In the genomic region with DNA sequence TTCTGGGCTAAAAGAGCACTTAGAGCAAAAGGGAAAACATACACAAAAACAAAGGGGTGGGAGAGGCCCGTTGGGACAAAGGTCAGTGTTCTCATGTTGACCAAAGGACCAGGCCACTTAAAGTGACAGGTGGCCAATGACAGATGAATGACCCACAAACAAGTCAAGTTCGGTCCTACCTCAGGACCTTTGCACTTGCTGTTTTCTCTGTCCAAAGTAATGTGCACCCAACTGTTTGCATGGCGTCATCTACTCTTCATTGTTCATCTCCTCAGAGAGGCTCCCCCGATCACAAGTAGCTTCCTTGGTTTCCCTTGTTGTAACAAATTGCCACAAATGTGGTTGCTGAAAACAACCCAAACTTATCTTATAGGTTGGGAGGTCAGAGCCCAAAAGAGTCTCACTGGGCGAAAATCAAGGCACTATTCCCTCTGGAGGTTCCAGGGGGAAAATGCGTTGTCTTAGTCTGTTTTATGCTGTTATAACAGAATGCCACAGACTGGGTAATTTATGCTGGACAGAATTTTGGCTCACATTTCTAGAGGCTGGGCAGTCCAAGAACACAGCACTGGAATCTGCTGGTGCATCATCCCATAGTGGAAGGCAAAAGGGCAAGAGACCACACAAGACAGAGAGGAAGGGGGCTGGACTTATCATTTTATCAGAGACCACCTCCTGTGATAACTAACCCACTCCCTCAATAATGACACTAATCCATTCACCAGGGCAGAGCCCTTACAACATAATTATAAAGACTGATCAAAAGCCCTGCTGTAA, we compare ENCODE assay signal across 1 cellular context.
TF ChIP-seq lines count a peak whose summit lies in the region.

No MANE protein-coding gene starts in this region.

TF ChIP-seq in HepG2, 621 proteins besides CTCF, POLR2A, EP300 and RAD21 (continued from another document and continues in another):
- TF ChIP-seq ZBTB10 (CRISPR knock-in tag; IDR thresholded peaks at IDR 0.05; ENCODE audit: borderline replicate concordance) = no peak
- TF ChIP-seq CEBPG (CRISPR knock-in tag; IDR thresholded peaks at IDR 0.05) = peak; percentile 31; the same call in 1 of the 2 replicates
- no peak for TF ChIP-seq ZNF775 (CRISPR knock-in tag; IDR thresholded peaks at IDR 0.05; ENCODE audit: borderline replicate concordance)
- no peak; the same call in 1 of the 2 replicates for TF ChIP-seq JUN (CRISPR knock-in tag; IDR thresholded peaks at IDR 0.05)
- peak; percentile 79; the same call in 1 of the 2 replicates for TF ChIP-seq SIX4 (CRISPR knock-in tag; IDR thresholded peaks at IDR 0.05)
- TF ChIP-seq, protein P1, sequence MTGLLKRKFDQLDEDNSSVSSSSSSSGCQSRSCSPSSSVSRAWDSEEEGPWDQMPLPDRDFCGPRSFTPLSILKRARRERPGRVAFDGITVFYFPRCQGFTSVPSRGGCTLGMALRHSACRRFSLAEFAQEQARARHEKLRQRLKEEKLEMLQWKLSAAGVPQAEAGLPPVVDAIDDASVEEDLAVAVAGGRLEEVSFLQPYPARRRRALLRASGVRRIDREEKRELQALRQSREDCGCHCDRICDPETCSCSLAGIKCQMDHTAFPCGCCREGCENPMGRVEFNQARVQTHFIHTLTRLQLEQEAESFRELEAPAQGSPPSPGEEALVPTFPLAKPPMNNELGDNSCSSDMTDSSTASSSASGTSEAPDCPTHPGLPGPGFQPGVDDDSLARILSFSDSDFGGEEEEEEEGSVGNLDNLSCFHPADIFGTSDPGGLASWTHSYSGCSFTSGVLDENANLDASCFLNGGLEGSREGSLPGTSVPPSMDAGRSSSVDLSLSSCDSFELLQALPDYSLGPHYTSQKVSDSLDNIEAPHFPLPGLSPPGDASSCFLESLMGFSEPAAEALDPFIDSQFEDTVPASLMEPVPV (CRISPR knock-in tag; IDR thresholded peaks at IDR 0.05) = no peak
- no peak for TF ChIP-seq ZFP36L2 (CRISPR knock-in tag; IDR thresholded peaks at IDR 0.05)
- no peak for TF ChIP-seq ZBTB49 (CRISPR knock-in tag; IDR thresholded peaks at IDR 0.05; ENCODE audit: borderline replicate concordance)
- no peak for TF ChIP-seq ZNF75D (CRISPR knock-in tag; IDR thresholded peaks at IDR 0.05; ENCODE audit: borderline replicate concordance)
- TF ChIP-seq CBX1 (IDR thresholded peaks at IDR 0.05; ENCODE audit: low read depth) = no peak
- TF ChIP-seq SSRP1 (CRISPR knock-in tag; IDR thresholded peaks at IDR 0.05) = no peak
- TF ChIP-seq PRMT3 (CRISPR knock-in tag; IDR thresholded peaks at IDR 0.05; ENCODE audit: borderline replicate concordance, low read depth) = no peak
- TF ChIP-seq HNRNPUL1 (IDR thresholded peaks at IDR 0.05; ENCODE audit: low read depth, low read length) = no peak
- TF ChIP-seq, protein P2, sequence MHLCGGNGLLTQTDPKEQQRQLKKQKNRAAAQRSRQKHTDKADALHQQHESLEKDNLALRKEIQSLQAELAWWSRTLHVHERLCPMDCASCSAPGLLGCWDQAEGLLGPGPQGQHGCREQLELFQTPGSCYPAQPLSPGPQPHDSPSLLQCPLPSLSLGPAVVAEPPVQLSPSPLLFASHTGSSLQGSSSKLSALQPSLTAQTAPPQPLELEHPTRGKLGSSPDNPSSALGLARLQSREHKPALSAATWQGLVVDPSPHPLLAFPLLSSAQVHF (CRISPR knock-in tag; IDR thresholded peaks at IDR 0.05) = no peak
- TF ChIP-seq ZMYM3 (CRISPR knock-in tag; IDR thresholded peaks at IDR 0.05) = peak; percentile 100
- TF ChIP-seq GFI1 (CRISPR knock-in tag; IDR thresholded peaks at IDR 0.05; ENCODE audit: borderline replicate concordance) = peak; percentile 48; the same call in 1 of the 2 replicates
- TF ChIP-seq NR2C2 (CRISPR knock-in tag; IDR thresholded peaks at IDR 0.05; ENCODE audit: borderline replicate concordance) = peak; percentile 74
- TF ChIP-seq SMAD9 (CRISPR knock-in tag; IDR thresholded peaks at IDR 0.05) = no peak
- no peak for TF ChIP-seq FOXM1 (CRISPR knock-in tag; IDR thresholded peaks at IDR 0.05)
- no peak for TF ChIP-seq U2AF2 (IDR thresholded peaks at IDR 0.05; ENCODE audit: low read depth, low read length)
- TF ChIP-seq SMARCC2 (IDR thresholded peaks at IDR 0.05) = no peak
- peak; percentile 56 for TF ChIP-seq ZFY (CRISPR knock-in tag; IDR thresholded peaks at IDR 0.05)
- TF ChIP-seq KDM3A (CRISPR knock-in tag; IDR thresholded peaks at IDR 0.05; ENCODE audit: low read depth) = 0 out of 2 replicates have a peak, but pooled peaks have one; percentile 25
- no peak for TF ChIP-seq TIGD3 (CRISPR knock-in tag; IDR thresholded peaks at IDR 0.05; ENCODE audit: borderline replicate concordance)
- no peak for TF ChIP-seq ZSCAN30 (CRISPR knock-in tag; IDR thresholded peaks at IDR 0.05)
- 0 out of 2 replicates have a peak, but pooled peaks have one; percentile 31 for TF ChIP-seq ZNF230 (CRISPR knock-in tag; IDR thresholded peaks at IDR 0.05)
- no peak for TF ChIP-seq RBM39 (IDR thresholded peaks at IDR 0.05; ENCODE audit: low read depth, low read length, poor library complexity, severe bottlenecking)
- TF ChIP-seq CBFB (CRISPR knock-in tag; IDR thresholded peaks at IDR 0.05) = 0 out of 2 replicates have a peak, but pooled peaks have one; percentile 33
- TF ChIP-seq ZFAT (CRISPR knock-in tag; conservative IDR thresholded peaks at IDR 0.05) = no peak
- TF ChIP-seq, protein P3, sequence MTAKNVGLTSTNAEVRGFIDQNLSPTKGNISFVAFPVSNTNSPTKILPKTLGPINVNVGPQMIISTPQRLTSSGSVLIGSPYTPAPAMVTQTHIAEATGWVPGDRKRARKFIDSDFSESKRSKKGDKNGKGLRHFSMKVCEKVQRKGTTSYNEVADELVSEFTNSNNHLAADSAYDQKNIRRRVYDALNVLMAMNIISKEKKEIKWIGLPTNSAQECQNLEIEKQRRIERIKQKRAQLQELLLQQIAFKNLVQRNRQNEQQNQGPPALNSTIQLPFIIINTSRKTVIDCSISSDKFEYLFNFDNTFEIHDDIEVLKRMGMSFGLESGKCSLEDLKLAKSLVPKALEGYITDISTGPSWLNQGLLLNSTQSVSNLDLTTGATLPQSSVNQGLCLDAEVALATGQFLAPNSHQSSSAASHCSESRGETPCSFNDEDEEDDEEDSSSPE (CRISPR knock-in tag; IDR thresholded peaks at IDR 0.05) = 0 out of 2 replicates have a peak, but pooled peaks have one; percentile 12
- TF ChIP-seq ZSCAN5A (CRISPR knock-in tag; IDR thresholded peaks at IDR 0.05; ENCODE audit: borderline replicate concordance) = no peak
- TF ChIP-seq BHLHE40 (IDR thresholded peaks at IDR 0.05; ENCODE audit: low read length) = no peak
- no peak for TF ChIP-seq ZNF253 (CRISPR knock-in tag; IDR thresholded peaks at IDR 0.05; ENCODE audit: borderline replicate concordance)
- TF ChIP-seq ZBTB2 (CRISPR knock-in tag; IDR thresholded peaks at IDR 0.05; ENCODE audit: low read depth) = no peak
- TF ChIP-seq RAD51 (IDR thresholded peaks at IDR 0.05; ENCODE audit: borderline replicate concordance) = no peak
- TF ChIP-seq, protein P4, sequence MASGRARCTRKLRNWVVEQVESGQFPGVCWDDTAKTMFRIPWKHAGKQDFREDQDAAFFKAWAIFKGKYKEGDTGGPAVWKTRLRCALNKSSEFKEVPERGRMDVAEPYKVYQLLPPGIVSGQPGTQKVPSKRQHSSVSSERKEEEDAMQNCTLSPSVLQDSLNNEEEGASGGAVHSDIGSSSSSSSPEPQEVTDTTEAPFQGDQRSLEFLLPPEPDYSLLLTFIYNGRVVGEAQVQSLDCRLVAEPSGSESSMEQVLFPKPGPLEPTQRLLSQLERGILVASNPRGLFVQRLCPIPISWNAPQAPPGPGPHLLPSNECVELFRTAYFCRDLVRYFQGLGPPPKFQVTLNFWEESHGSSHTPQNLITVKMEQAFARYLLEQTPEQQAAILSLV (CRISPR knock-in tag; IDR thresholded peaks at IDR 0.05; ENCODE audit: borderline replicate concordance) = no peak
- TF ChIP-seq, protein P5, sequence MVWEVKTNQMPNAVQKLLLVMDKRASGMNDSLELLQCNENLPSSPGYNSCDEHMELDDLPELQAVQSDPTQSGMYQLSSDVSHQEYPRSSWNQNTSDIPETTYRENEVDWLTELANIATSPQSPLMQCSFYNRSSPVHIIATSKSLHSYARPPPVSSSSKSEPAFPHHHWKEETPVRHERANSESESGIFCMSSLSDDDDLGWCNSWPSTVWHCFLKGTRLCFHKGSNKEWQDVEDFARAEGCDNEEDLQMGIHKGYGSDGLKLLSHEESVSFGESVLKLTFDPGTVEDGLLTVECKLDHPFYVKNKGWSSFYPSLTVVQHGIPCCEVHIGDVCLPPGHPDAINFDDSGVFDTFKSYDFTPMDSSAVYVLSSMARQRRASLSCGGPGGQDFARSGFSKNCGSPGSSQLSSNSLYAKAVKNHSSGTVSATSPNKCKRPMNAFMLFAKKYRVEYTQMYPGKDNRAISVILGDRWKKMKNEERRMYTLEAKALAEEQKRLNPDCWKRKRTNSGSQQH (CRISPR knock-in tag; IDR thresholded peaks at IDR 0.05; ENCODE audit: low read depth) = no peak
- no peak for TF ChIP-seq ZNF441 (CRISPR knock-in tag; IDR thresholded peaks at IDR 0.05; ENCODE audit: borderline replicate concordance)
- TF ChIP-seq HMG20A (CRISPR knock-in tag; IDR thresholded peaks at IDR 0.05; ENCODE audit: borderline replicate concordance) = peak; percentile 13; the same call in 1 of the 2 replicates
- TF ChIP-seq, protein P6, sequence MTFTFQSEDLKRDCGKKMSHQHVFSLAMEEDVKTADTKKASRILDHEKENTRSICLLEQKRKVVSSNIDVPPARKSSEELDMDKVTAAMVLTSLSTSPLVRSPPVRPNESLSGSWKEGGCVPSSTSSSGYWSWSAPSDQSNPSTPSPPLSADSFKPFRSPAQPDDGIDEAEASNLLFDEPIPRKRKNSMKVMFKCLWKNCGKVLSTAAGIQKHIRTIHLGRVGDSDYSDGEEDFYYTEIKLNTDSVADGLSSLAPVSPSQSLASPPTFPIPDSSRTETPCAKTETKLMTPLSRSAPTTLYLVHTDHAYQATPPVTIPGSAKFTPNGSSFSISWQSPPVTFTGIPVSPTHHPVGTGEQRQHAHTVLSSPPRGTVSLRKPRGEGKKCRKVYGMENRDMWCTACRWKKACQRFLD (CRISPR knock-in tag; IDR thresholded peaks at IDR 0.05; ENCODE audit: borderline replicate concordance) = no peak
- TF ChIP-seq ZNF317 (CRISPR knock-in tag; IDR thresholded peaks at IDR 0.05) = peak; percentile 44; the same call in 1 of the 2 replicates
- TF ChIP-seq ZNF367 (CRISPR knock-in tag; IDR thresholded peaks at IDR 0.05; ENCODE audit: borderline replicate concordance) = no peak
- TF ChIP-seq SOX6 (IDR thresholded peaks at IDR 0.05) = no peak
- TF ChIP-seq SOX6 (CRISPR knock-in tag; IDR thresholded peaks at IDR 0.05) = peak; percentile 96
